Comparison of ENCODE assay signal across 1 cellular context in the genomic region with DNA sequence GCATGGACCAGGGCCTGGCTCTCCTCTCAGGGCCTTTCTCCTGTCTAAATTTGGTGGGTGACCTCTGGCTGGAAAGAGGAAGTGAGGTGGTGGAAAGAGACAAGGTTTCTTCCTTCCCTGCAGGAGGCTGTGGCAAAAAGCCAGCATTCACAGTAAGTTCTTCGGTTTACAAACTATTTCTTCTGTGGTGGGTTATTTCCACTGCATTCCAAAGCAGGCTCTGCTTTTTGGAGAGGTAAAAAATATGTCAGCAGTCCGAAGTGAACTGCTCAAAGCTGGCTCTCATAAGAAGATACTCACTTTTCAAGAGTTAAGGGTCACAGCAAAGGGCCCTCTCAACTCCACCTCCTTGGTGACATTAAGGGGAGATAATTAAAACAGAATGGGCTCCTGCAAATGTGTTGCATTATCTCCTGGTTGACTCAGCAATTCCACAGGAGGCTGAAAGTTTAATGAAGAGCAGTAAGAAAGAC.
TF ChIP-seq lines count a peak whose summit lies in the region.

No MANE protein-coding gene starts in this region.

TF ChIP-seq in K562, 482 proteins besides CTCF, POLR2A, EP300 and RAD21 (continued from another document):
- TF ChIP-seq, protein P1, sequence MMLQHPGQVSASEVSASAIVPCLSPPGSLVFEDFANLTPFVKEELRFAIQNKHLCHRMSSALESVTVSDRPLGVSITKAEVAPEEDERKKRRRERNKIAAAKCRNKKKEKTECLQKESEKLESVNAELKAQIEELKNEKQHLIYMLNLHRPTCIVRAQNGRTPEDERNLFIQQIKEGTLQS (IDR thresholded peaks at IDR 0.05), result peak; percentile 61; the same call in 1 of the 2 replicates
- TF ChIP-seq, protein P1 (CRISPR knock-in tag; conservative IDR thresholded peaks at IDR 0.05), result no peak
- TF ChIP-seq NEUROD1 (IDR thresholded peaks at IDR 0.05; ENCODE audit: borderline replicate concordance, low read depth, low read length, partially characterized antibody) (no peak), PYGO2 (tag; IDR thresholded peaks at IDR 0.05) (no peak), NBN (IDR thresholded peaks at IDR 0.05; ENCODE audit: low read depth) (peak; percentile 90), CTBP1 (IDR thresholded peaks at IDR 0.05; ENCODE audit: borderline replicate concordance) (peak; percentile 67), ARNT (IDR thresholded peaks at IDR 0.05) (peak; percentile 15 to 51; a peak in 1 of 4 replicates), EWSR1 (IDR thresholded peaks at IDR 0.05; ENCODE audit: borderline replicate concordance, low read depth, partially characterized antibody) (no peak), SIX5 (IDR thresholded peaks at IDR 0.05; ENCODE audit: borderline replicate concordance in 1 of 2, insufficient read depth in 1 of 2, low read depth in 1 of 2, low read length in 2 of 2) (no peak), ZNF699 (CRISPR knock-in tag; IDR thresholded peaks at IDR 0.05; ENCODE audit: insufficient replicate concordance) (no peak), ADNP (tag; IDR thresholded peaks at IDR 0.05) (no peak; the same call in 1 of the 2 replicates), ETS2 (tag; IDR thresholded peaks at IDR 0.05; ENCODE audit: borderline replicate concordance, poor library complexity, severe bottlenecking) (no peak), FOXJ3 (CRISPR knock-in tag; IDR thresholded peaks at IDR 0.05) (no peak), ZNF551 (CRISPR knock-in tag; IDR thresholded peaks at IDR 0.05) (no peak), ZNF79 (CRISPR knock-in tag; IDR thresholded peaks at IDR 0.05; ENCODE audit: low read depth) (no peak), NCOA4 (IDR thresholded peaks at IDR 0.05; ENCODE audit: partially characterized antibody) (no peak), WHSC1 (IDR thresholded peaks at IDR 0.05; ENCODE audit: low read length) (no peak), SRF (CRISPR knock-in tag; IDR thresholded peaks at IDR 0.05) (no peak), ZNF212 (CRISPR knock-in tag; IDR thresholded peaks at IDR 0.05) (no peak), MIER1 (IDR thresholded peaks at IDR 0.05; ENCODE audit: low read depth) (0 out of 2 replicates have a peak, but pooled peaks have one; percentile 23), SAP30 (IDR thresholded peaks at IDR 0.05; ENCODE audit: borderline replicate concordance, insufficient read depth, low read depth, low read length, poor library complexity, severe bottlenecking) (no peak), ZNF274 (IDR thresholded peaks at IDR 0.05; ENCODE audit: borderline replicate concordance, low read depth, low read length) (no peak), SOX6 (IDR thresholded peaks at IDR 0.05) (peak; percentile 70; the same call in 1 of the 2 replicates), BRD4 (IDR thresholded peaks at IDR 0.05) (no peak), DACH1 (IDR thresholded peaks at IDR 0.05; ENCODE audit: partially characterized antibody) (peak; percentile 40), CREM (IDR thresholded peaks at IDR 0.05; ENCODE audit: low read depth) (peak; percentile 45)
- TF ChIP-seq, protein P2, sequence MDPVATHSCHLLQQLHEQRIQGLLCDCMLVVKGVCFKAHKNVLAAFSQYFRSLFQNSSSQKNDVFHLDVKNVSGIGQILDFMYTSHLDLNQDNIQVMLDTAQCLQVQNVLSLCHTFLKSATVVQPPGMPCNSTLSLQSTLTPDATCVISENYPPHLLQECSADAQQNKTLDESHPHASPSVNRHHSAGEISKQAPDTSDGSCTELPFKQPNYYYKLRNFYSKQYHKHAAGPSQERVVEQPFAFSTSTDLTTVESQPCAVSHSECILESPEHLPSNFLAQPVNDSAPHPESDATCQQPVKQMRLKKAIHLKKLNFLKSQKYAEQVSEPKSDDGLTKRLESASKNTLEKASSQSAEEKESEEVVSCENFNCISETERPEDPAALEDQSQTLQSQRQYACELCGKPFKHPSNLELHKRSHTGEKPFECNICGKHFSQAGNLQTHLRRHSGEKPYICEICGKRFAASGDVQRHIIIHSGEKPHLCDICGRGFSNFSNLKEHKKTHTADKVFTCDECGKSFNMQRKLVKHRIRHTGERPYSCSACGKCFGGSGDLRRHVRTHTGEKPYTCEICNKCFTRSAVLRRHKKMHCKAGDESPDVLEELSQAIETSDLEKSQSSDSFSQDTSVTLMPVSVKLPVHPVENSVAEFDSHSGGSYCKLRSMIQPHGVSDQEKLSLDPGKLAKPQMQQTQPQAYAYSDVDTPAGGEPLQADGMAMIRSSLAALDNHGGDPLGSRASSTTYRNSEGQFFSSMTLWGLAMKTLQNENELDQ (CRISPR knock-in tag; IDR thresholded peaks at IDR 0.05; ENCODE audit: borderline replicate concordance), result no peak
- TF ChIP-seq, protein P3, sequence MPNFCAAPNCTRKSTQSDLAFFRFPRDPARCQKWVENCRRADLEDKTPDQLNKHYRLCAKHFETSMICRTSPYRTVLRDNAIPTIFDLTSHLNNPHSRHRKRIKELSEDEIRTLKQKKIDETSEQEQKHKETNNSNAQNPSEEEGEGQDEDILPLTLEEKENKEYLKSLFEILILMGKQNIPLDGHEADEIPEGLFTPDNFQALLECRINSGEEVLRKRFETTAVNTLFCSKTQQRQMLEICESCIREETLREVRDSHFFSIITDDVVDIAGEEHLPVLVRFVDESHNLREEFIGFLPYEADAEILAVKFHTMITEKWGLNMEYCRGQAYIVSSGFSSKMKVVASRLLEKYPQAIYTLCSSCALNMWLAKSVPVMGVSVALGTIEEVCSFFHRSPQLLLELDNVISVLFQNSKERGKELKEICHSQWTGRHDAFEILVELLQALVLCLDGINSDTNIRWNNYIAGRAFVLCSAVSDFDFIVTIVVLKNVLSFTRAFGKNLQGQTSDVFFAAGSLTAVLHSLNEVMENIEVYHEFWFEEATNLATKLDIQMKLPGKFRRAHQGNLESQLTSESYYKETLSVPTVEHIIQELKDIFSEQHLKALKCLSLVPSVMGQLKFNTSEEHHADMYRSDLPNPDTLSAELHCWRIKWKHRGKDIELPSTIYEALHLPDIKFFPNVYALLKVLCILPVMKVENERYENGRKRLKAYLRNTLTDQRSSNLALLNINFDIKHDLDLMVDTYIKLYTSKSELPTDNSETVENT (CRISPR knock-in tag; IDR thresholded peaks at IDR 0.05), result no peak
- TF ChIP-seq, protein P4, sequence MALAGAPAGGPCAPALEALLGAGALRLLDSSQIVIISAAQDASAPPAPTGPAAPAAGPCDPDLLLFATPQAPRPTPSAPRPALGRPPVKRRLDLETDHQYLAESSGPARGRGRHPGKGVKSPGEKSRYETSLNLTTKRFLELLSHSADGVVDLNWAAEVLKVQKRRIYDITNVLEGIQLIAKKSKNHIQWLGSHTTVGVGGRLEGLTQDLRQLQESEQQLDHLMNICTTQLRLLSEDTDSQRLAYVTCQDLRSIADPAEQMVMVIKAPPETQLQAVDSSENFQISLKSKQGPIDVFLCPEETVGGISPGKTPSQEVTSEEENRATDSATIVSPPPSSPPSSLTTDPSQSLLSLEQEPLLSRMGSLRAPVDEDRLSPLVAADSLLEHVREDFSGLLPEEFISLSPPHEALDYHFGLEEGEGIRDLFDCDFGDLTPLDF (CRISPR knock-in tag; IDR thresholded peaks at IDR 0.05), result no peak
- TF ChIP-seq, protein P5, sequence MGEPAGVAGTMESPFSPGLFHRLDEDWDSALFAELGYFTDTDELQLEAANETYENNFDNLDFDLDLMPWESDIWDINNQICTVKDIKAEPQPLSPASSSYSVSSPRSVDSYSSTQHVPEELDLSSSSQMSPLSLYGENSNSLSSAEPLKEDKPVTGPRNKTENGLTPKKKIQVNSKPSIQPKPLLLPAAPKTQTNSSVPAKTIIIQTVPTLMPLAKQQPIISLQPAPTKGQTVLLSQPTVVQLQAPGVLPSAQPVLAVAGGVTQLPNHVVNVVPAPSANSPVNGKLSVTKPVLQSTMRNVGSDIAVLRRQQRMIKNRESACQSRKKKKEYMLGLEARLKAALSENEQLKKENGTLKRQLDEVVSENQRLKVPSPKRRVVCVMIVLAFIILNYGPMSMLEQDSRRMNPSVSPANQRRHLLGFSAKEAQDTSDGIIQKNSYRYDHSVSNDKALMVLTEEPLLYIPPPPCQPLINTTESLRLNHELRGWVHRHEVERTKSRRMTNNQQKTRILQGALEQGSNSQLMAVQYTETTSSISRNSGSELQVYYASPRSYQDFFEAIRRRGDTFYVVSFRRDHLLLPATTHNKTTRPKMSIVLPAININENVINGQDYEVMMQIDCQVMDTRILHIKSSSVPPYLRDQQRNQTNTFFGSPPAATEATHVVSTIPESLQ (CRISPR knock-in tag; IDR thresholded peaks at IDR 0.05), result no peak
- TF ChIP-seq, protein P6, sequence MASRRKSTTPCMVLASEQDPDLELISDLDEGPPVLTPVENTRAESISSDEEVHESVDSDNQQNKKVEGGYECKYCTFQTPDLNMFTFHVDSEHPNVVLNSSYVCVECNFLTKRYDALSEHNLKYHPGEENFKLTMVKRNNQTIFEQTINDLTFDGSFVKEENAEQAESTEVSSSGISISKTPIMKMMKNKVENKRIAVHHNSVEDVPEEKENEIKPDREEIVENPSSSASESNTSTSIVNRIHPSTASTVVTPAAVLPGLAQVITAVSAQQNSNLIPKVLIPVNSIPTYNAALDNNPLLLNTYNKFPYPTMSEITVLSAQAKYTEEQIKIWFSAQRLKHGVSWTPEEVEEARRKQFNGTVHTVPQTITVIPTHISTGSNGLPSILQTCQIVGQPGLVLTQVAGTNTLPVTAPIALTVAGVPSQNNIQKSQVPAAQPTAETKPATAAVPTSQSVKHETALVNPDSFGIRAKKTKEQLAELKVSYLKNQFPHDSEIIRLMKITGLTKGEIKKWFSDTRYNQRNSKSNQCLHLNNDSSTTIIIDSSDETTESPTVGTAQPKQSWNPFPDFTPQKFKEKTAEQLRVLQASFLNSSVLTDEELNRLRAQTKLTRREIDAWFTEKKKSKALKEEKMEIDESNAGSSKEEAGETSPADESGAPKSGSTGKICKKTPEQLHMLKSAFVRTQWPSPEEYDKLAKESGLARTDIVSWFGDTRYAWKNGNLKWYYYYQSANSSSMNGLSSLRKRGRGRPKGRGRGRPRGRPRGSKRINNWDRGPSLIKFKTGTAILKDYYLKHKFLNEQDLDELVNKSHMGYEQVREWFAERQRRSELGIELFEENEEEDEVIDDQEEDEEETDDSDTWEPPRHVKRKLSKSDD (conservative IDR thresholded peaks at IDR 0.05; ENCODE audit: low read length), result no peak
- TF ChIP-seq, protein P7, sequence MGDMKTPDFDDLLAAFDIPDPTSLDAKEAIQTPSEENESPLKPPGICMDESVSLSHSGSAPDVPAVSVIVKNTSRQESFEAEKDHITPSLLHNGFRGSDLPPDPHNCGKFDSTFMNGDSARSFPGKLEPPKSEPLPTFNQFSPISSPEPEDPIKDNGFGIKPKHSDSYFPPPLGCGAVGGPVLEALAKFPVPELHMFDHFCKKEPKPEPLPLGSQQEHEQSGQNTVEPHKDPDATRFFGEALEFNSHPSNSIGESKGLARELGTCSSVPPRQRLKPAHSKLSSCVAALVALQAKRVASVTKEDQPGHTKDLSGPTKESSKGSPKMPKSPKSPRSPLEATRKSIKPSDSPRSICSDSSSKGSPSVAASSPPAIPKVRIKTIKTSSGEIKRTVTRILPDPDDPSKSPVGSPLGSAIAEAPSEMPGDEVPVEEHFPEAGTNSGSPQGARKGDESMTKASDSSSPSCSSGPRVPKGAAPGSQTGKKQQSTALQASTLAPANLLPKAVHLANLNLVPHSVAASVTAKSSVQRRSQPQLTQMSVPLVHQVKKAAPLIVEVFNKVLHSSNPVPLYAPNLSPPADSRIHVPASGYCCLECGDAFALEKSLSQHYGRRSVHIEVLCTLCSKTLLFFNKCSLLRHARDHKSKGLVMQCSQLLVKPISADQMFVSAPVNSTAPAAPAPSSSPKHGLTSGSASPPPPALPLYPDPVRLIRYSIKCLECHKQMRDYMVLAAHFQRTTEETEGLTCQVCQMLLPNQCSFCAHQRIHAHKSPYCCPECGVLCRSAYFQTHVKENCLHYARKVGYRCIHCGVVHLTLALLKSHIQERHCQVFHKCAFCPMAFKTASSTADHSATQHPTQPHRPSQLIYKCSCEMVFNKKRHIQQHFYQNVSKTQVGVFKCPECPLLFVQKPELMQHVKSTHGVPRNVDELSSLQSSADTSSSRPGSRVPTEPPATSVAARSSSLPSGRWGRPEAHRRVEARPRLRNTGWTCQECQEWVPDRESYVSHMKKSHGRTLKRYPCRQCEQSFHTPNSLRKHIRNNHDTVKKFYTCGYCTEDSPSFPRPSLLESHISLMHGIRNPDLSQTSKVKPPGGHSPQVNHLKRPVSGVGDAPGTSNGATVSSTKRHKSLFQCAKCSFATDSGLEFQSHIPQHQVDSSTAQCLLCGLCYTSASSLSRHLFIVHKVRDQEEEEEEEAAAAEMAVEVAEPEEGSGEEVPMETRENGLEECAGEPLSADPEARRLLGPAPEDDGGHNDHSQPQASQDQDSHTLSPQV (IDR thresholded peaks at IDR 0.05), result peak; percentile 80; the same call in 1 of the 2 replicates
